1 cellular context compared by ENCODE assay signal in the genomic region with DNA sequence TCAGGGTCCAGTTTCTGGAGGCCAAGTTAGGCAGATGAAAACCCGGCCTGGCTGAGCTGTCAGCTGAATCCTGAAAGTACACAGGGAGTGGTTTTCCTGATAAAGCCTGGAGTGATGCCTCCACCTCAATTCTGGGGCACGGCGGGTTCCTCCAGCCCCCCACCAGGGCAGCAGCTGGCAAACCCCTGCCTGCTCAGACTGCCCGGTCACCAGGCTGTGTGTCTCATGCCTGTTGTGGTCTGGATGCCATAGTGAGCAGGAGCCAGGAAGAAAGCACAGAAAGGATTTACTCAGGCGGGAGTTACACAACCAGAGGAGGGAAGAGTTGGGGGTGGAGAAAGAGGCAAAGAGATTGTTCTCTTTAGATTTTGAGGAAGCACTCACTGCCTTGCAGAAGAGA.
TF ChIP-seq lines count a peak whose summit lies in the region.

No MANE protein-coding gene starts in this region.

TF ChIP-seq in GM23338, 12 proteins besides CTCF, POLR2A, EP300 and RAD21 (continued from another document):
- TF ChIP-seq REST (IDR thresholded peaks at IDR 0.05; ENCODE audit: unreplicated experiment) (no peak), JUNB (IDR thresholded peaks at IDR 0.05; ENCODE audit: unreplicated experiment) (no peak), ZNF114 (CRISPR knock-in tag; IDR thresholded peaks at IDR 0.05) (no peak), ZNF331 (CRISPR knock-in tag; IDR thresholded peaks at IDR 0.05; ENCODE audit: low read depth) (no peak), POLR2AphosphoS5 (IDR thresholded peaks at IDR 0.05; ENCODE audit: low read depth) (no peak), EZH2phosphoT487 (IDR thresholded peaks at IDR 0.05; ENCODE audit: unreplicated experiment) (no peak)
- TF ChIP-seq, protein P1, sequence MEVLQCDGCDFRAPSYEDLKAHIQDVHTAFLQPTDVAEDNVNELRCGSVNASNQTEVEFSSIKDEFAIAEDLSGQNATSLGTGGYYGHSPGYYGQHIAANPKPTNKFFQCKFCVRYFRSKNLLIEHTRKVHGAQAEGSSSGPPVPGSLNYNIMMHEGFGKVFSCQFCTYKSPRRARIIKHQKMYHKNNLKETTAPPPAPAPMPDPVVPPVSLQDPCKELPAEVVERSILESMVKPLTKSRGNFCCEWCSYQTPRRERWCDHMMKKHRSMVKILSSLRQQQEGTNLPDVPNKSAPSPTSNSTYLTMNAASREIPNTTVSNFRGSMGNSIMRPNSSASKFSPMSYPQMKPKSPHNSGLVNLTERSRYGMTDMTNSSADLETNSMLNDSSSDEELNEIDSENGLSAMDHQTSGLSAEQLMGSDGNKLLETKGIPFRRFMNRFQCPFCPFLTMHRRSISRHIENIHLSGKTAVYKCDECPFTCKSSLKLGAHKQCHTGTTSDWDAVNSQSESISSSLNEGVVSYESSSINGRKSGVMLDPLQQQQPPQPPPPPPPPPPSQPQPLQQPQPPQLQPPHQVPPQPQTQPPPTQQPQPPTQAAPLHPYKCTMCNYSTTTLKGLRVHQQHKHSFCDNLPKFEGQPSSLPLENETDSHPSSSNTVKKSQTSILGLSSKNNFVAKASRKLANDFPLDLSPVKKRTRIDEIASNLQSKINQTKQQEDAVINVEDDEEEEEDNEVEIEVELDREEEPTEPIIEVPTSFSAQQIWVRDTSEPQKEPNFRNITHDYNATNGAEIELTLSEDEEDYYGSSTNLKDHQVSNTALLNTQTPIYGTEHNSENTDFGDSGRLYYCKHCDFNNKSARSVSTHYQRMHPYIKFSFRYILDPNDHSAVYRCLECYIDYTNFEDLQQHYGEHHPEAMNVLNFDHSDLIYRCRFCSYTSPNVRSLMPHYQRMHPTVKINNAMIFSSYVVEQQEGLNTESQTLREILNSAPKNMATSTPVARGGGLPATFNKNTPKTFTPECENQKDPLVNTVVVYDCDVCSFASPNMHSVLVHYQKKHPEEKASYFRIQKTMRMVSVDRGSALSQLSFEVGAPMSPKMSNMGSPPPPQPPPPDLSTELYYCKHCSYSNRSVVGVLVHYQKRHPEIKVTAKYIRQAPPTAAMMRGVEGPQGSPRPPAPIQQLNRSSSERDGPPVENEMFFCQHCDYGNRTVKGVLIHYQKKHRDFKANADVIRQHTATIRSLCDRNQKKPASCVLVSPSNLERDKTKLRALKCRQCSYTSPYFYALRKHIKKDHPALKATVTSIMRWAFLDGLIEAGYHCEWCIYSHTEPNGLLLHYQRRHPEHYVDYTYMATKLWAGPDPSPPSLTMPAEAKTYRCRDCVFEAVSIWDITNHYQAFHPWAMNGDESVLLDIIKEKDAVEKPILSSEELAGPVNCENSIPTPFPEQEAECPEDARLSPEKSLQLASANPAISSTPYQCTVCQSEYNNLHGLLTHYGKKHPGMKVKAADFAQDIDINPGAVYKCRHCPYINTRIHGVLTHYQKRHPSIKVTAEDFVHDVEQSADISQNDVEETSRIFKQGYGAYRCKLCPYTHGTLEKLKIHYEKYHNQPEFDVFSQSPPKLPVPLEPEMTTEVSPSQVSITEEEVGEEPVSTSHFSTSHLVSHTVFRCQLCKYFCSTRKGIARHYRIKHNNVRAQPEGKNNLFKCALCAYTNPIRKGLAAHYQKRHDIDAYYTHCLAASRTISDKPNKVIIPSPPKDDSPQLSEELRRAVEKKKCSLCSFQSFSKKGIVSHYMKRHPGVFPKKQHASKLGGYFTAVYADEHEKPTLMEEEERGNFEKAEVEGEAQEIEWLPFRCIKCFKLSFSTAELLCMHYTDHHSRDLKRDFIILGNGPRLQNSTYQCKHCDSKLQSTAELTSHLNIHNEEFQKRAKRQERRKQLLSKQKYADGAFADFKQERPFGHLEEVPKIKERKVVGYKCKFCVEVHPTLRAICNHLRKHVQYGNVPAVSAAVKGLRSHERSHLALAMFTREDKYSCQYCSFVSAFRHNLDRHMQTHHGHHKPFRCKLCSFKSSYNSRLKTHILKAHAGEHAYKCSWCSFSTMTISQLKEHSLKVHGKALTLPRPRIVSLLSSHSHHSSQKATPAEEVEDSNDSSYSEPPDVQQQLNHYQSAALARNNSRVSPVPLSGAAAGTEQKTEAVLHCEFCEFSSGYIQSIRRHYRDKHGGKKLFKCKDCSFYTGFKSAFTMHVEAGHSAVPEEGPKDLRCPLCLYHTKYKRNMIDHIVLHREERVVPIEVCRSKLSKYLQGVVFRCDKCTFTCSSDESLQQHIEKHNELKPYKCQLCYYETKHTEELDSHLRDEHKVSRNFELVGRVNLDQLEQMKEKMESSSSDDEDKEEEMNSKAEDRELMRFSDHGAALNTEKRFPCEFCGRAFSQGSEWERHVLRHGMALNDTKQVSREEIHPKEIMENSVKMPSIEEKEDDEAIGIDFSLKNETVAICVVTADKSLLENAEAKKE (CRISPR knock-in tag; IDR thresholded peaks at IDR 0.05), result no peak
